In genomic region chr20:39036011-39036410, GRCh38 we compare ENCODE assay signal across 1 cellular context.
TF ChIP-seq lines count a peak whose summit lies in the region.

No MANE protein-coding gene starts in this region.

TF ChIP-seq in endothelial cell of umbilical vein, 7 proteins besides CTCF, POLR2A, EP300 and RAD21:
- TF ChIP-seq MAX (IDR thresholded peaks at IDR 0.05; ENCODE audit: insufficient read depth, insufficient read length) (no peak), JUN (IDR thresholded peaks at IDR 0.05; ENCODE audit: borderline replicate concordance, insufficient read depth, insufficient read length, low read depth) (no peak), POLR2AphosphoS5 (IDR thresholded peaks at IDR 0.05; ENCODE audit: insufficient read depth, low read depth, low read length) (no peak), EZH2 (IDR thresholded peaks at IDR 0.05; ENCODE audit: borderline replicate concordance, low read depth, low read length, severe bottlenecking) (no peak), FOS (IDR thresholded peaks at IDR 0.05; ENCODE audit: borderline replicate concordance, insufficient read depth, low read length) (no peak), MYC (IDR thresholded peaks at IDR 0.05; ENCODE audit: low read depth, low read length) (no peak), GATA2 (IDR thresholded peaks at IDR 0.05; ENCODE audit: insufficient read depth, insufficient read length, low read depth, low read length) (no peak)
TF ChIP-seq in endothelial cell of umbilical vein: peak in this region for 0.
